ENCODE assay signal across 19 cellular contexts in genomic region chr10:33047655-33048054, GRCh38.
"Had no signal": no experiment of that assay in that cellular context is flagged by ENCODE, and none has a peak within 500 bp of the region (broad histone marks: within the 10 kb centered on the region; RNA-seq: fewer than 3 reads in every experiment).

No MANE protein-coding gene starts in this region.

- H3K27ac Mint-ChIP-seq: activated B cell treated with CpG ODN at 0.5 μM for 24 hours; activated CD4-positive, alpha-beta T cell treated with anti-CD3 and anti-CD28 coated beads, Interleukin-2, amount 10 ng/mL, durations not matched to agents 24 days and 14 days; activated naive CD8-positive, alpha-beta T cell treated with anti-CD3 and anti-CD28 coated beads for 36 hours; activated T-helper 1 cell treated with anti-CD3 and anti-CD28 coated beads, Interleukin-12 subunit alpha, Interleukin-12 subunit beta, Interleukin-2, Interleukin-4 antibody, amounts not matched to agents 30 ng/mL and 10 ng/mL and 1 ng/mL, durations not matched to agents 14 hours and 24 hours and 36 hours; mesothelial cell of epicardium; type B pancreatic cell had no signal

- H3K27ac ChIP-seq: epithelial cell of prostate, psoas muscle, right lobe of liver had no signal

- ATAC-seq: psoas muscle; right lobe of liver; stimulated activated naive CD8-positive, alpha-beta T cell treated with anti-CD3 and anti-CD28 coated beads, Interleukin-15, amount 100 ng/mL, for 72 hours; T-helper 17 cell had no signal

- H3K4me3 ChIP-seq: psoas muscle, right lobe of liver, smooth muscle cell had no signal

- H3K9me3 ChIP-seq: psoas muscle, right lobe of liver had no signal

- H3K4me1 ChIP-seq: psoas muscle, right lobe of liver had no signal

- H3K27me3 Mint-ChIP-seq: activated B cell treated with CpG ODN at 0.5 μM for 24 hours; effector memory CD8-positive, alpha-beta T cell; stimulated activated naive CD8-positive, alpha-beta T cell treated with anti-CD3 and anti-CD28 coated beads, Interleukin-15, amount 100 ng/mL, for 72 hours; T-helper 17 cell; type B pancreatic cell had no signal

- H3K4me2 ChIP-seq: smooth muscle cell had no signal

- H3K4me3 Mint-ChIP-seq: activated B cell treated with CpG ODN at 0.5 μM for 24 hours; activated CD4-positive, alpha-beta T cell treated with anti-CD3 and anti-CD28 coated beads, Interleukin-2, amount 10 ng/mL, durations not matched to agents 24 days and 14 days; activated naive CD8-positive, alpha-beta T cell treated with anti-CD3 and anti-CD28 coated beads for 36 hours; activated T-helper 1 cell treated with anti-CD3 and anti-CD28 coated beads, Interleukin-12 subunit alpha, Interleukin-12 subunit beta, Interleukin-2, Interleukin-4 antibody, amounts not matched to agents 30 ng/mL and 10 ng/mL and 1 ng/mL, durations not matched to agents 14 hours and 24 hours and 36 hours; effector memory CD8-positive, alpha-beta T cell; mesothelial cell of epicardium; stimulated activated naive CD8-positive, alpha-beta T cell treated with anti-CD3 and anti-CD28 coated beads, Interleukin-15, amount 100 ng/mL, for 72 hours; T-helper 17 cell; type B pancreatic cell had no signal

- H3K9me3 Mint-ChIP-seq: activated B cell treated with CpG ODN at 0.5 μM for 24 hours; activated naive CD8-positive, alpha-beta T cell treated with anti-CD3 and anti-CD28 coated beads for 36 hours; activated T-helper 1 cell treated with anti-CD3 and anti-CD28 coated beads, Interleukin-12 subunit alpha, Interleukin-12 subunit beta, Interleukin-2, Interleukin-4 antibody, amounts not matched to agents 30 ng/mL and 10 ng/mL and 1 ng/mL, durations not matched to agents 14 hours and 24 hours and 36 hours; effector memory CD8-positive, alpha-beta T cell; stimulated activated naive CD8-positive, alpha-beta T cell treated with anti-CD3 and anti-CD28 coated beads, Interleukin-15, amount 100 ng/mL, for 72 hours; type B pancreatic cell had no signal

- H3K36me3 Mint-ChIP-seq: activated naive CD8-positive, alpha-beta T cell treated with anti-CD3 and anti-CD28 coated beads for 36 hours; mesothelial cell of epicardium; type B pancreatic cell had no signal

- H3K4me1 Mint-ChIP-seq: activated B cell treated with CpG ODN at 0.5 μM for 24 hours; activated CD4-positive, alpha-beta T cell treated with anti-CD3 and anti-CD28 coated beads, Interleukin-2, amount 10 ng/mL, durations not matched to agents 24 days and 14 days; activated naive CD8-positive, alpha-beta T cell treated with anti-CD3 and anti-CD28 coated beads for 36 hours had no signal

- H3K36me3 ChIP-seq: right lobe of liver had no signal

- DNase-seq: activated B cell treated with CpG ODN at 0.5 μM for 24 hours; activated CD4-positive, alpha-beta T cell treated with anti-CD3 and anti-CD28 coated beads, Interleukin-2, amount 10 ng/mL, durations not matched to agents 24 days and 14 days; activated CD8-positive, alpha-beta memory T cell treated with anti-CD3 and anti-CD28 coated beads for 24 hours; activated naive CD8-positive, alpha-beta T cell treated with anti-CD3 and anti-CD28 coated beads for 36 hours; anterior cingulate cortex; cerebellar nuclear complex; dermis blood vessel endothelial cell; effector memory CD8-positive, alpha-beta T cell; foreskin melanocyte; head of caudate nucleus; psoas muscle; right lobe of liver; stimulated activated naive CD8-positive, alpha-beta T cell treated with anti-CD3 and anti-CD28 coated beads, Interleukin-15, amount 100 ng/mL, for 72 hours; T-helper 17 cell had no signal

- H3K27me3 ChIP-seq: right lobe of liver had no signal
